8 cellular contexts compared by ENCODE assay signal in genomic region chr18:11981383-11981632, GRCh38. TPM values are rescaled to one million over a fixed set of nuclear protein-coding genes. Genes with fewer than 3 reads are reported as not detected.
DNase-seq lines count a peak whose midpoint lies in the region; ATAC-seq and TF ChIP-seq lines count a peak whose summit lies in the region.

IMPA2 (plus strand) TSS chr18:11981507; CDS start chr18:11981670, 163 bp downstream.

- no CpG with 5 or more reads among the region's 30 CpGs for WGBS in right lobe of liver (ENCODE audit: insufficient coverage, low coverage, low lambda C conversion rate, missing lambda C conversion rate)
- WGBS in transverse colon (ENCODE audit: low coverage in 1 of 2), 2 donors: 0% methylated on average over 23 of the region's 30 CpGs; no CpG with 5 or more reads in 1 of the 2 donors

- H3K4me3 ChIP-seq in astrocyte of the spinal cord (ENCODE audit: low read depth, low read length) (peak within 1 kb of the TSS; percentile 47), right lobe of liver (peak within 1 kb of the TSS; percentile 77 to 90 (median 89)), transverse colon (peak within 1 kb of the TSS; percentile 66 to 94 (median 88))

- TF ChIP-seq CTCF in astrocyte of the spinal cord (IDR thresholded peaks at IDR 0.05; ENCODE audit: low read depth, low read length) (no peak), right lobe of liver (IDR thresholded peaks at IDR 0.05) (no peak), transverse colon (IDR thresholded peaks at IDR 0.05) (no peak), GM20000 (IDR thresholded peaks at IDR 0.05; ENCODE audit: extremely low read depth, missing control alignments) (no peak)

- in situ Hi-C loops in astrocyte of the spinal cord (cut with HindIII; ENCODE audit: low sequenced_read_pairs) (no loop called here), transverse colon (cut with MboI; ENCODE audit: low pct_ligation_motif_present in 1 of 4, low pct_unique_long_range_greater_than_20kb in 1 of 4, low sequenced_read_pairs in 3 of 4) (no loop called here)

- TF ChIP-seq EP300 in transverse colon (IDR thresholded peaks at IDR 0.05; ENCODE audit: low read depth): no peak

- peak; percentile 92 for TF ChIP-seq POLR2A in right lobe of liver (IDR thresholded peaks at IDR 0.05)
- TF ChIP-seq POLR2A in transverse colon (IDR thresholded peaks at IDR 0.05): peak; percentile 93

- H3K36me3 ChIP-seq in right lobe of liver (no peaks in the 10 kb centered on the region), transverse colon (no peaks in the 10 kb centered on the region)

- H3K4me1 ChIP-seq in right lobe of liver (peaks cover 0 to 28% (median 13%) of the 10 kb centered on the region in 4 donors), transverse colon (peaks cover 10 to 36% (median 25%) of the 10 kb centered on the region in 4 donors)

- intact Hi-C loops in right lobe of liver (cut with DNase I) (no loop called here), transverse colon (cut with DNase I; ENCODE audit: low total_unique reads) (loop anchor here (2.0 kb wide), 2 partner anchors 35 to 73 kb away; partner anchors contain the start of gene MPPE1)

- no peaks in the 10 kb centered on the region for H3K9me3 ChIP-seq in right lobe of liver
- no peaks in the 10 kb centered on the region for H3K9me3 ChIP-seq in transverse colon

- H3K27ac ChIP-seq in right lobe of liver (peak within 1 kb of the TSS; percentile 92 to 97 (median 96)), transverse colon (peak within 1 kb of the TSS; percentile 97 to 99 (median 99))

- ATAC-seq in GM19025 (IDR thresholded peaks at IDR 0.05; ENCODE audit: low read depth, unreplicated experiment) (peak; percentile 38), HG03378 (IDR thresholded peaks at IDR 0.05; ENCODE audit: unreplicated experiment) (peak; percentile 12), right lobe of liver (no peak), HG02763 (IDR thresholded peaks at IDR 0.05; ENCODE audit: unreplicated experiment) (no peak)

- DNase-seq in astrocyte of the spinal cord (ENCODE audit: low read depth, low spot score) (no peak), right lobe of liver (no peak), transverse colon (no peak), GM20000 (ENCODE audit: low spot score) (no peak), OCI-M2 (lab: John Stamatoyannopoulos, UW; ENCODE audit: unreplicated experiment) (no peak)

- H3K27me3 ChIP-seq in right lobe of liver (no peaks in the 10 kb centered on the region), transverse colon (no peaks in the 10 kb centered on the region)

RNA-seq across cellular contexts. Expression of gene IMPA2, which starts in this region (rescaled TPM):
- total RNA-seq in right lobe of liver: 10 to 100 TPM; 32.3 to 51.1 (median 45.7) TPM
- total RNA-seq in transverse colon: 100 to 1,000 TPM in 1 of 4 donors, 10 to 100 TPM in 3; 50.1 to 290 (median 84.6) TPM

Comparison
In these comparisons a context has a peak if more than half of its experiments do, and no peak if none do; other contexts are left out.
1. ATAC-seq: peak in GM19025 (single experiment) and HG03378 (single experiment); none in right lobe of liver (0 of 4) and HG02763 (single experiment).
2. Peak in every context shown above with its lines, with median percentiles within 50 percentile points of each other: H3K4me3 ChIP-seq.